1 cellular context compared by ENCODE assay signal in the genomic region with DNA sequence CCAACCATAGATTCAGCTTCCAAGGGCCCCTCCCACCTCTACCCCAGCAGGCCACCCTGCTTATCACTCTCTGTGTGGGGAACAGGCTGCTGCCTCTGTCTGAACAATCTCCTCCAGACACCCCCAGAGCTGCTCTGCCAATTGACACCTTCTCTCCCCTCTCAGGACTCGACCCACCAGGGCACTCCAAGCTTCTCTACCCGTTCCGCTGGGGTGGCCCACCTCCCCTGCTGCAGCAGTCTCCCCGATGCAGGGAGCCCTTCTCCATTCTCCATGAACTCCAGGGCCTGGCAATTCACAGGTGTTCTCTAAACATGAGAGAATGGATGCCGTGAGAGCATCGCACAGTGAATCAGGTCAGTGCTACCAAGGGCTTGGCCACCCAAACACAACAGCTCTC.
TF ChIP-seq lines count a peak whose summit lies in the region.

No MANE protein-coding gene starts in this region.

TF ChIP-seq in IMR-90, 13 proteins besides CTCF, POLR2A, EP300 and RAD21:
- TF ChIP-seq NFE2L2 (IDR thresholded peaks at IDR 0.05; ENCODE audit: low read depth, low read length) (no peak), RCOR1 (IDR thresholded peaks at IDR 0.05; ENCODE audit: insufficient replicate concordance, low read length) (no peak), CEBPB (IDR thresholded peaks at IDR 0.05; ENCODE audit: low read depth, low read length) (no peak), MXI1 (IDR thresholded peaks at IDR 0.05; ENCODE audit: borderline replicate concordance, low read depth, low read length) (no peak), FOS (IDR thresholded peaks at IDR 0.05; ENCODE audit: low read depth, low read length) (no peak), SMC3 (IDR thresholded peaks at IDR 0.05; ENCODE audit: low read depth, low read length) (no peak), BHLHE40 (IDR thresholded peaks at IDR 0.05; ENCODE audit: low read depth, low read length) (no peak), MAZ (IDR thresholded peaks at IDR 0.05; ENCODE audit: borderline replicate concordance, low read depth, low read length) (no peak), CHD1 (IDR thresholded peaks at IDR 0.05; ENCODE audit: low read depth, low read length) (no peak), RFX5 (IDR thresholded peaks at IDR 0.05; ENCODE audit: low read depth, low read length) (no peak), MAFK (IDR thresholded peaks at IDR 0.05; ENCODE audit: low read depth, low read length) (no peak)
- TF ChIP-seq, protein P1, sequence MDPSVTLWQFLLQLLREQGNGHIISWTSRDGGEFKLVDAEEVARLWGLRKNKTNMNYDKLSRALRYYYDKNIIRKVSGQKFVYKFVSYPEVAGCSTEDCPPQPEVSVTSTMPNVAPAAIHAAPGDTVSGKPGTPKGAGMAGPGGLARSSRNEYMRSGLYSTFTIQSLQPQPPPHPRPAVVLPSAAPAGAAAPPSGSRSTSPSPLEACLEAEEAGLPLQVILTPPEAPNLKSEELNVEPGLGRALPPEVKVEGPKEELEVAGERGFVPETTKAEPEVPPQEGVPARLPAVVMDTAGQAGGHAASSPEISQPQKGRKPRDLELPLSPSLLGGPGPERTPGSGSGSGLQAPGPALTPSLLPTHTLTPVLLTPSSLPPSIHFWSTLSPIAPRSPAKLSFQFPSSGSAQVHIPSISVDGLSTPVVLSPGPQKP (IDR thresholded peaks at IDR 0.05; ENCODE audit: borderline replicate concordance, low read depth, low read length) = no peak
- TF ChIP-seq, protein P2, sequence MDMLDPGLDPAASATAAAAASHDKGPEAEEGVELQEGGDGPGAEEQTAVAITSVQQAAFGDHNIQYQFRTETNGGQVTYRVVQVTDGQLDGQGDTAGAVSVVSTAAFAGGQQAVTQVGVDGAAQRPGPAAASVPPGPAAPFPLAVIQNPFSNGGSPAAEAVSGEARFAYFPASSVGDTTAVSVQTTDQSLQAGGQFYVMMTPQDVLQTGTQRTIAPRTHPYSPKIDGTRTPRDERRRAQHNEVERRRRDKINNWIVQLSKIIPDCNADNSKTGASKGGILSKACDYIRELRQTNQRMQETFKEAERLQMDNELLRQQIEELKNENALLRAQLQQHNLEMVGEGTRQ (IDR thresholded peaks at IDR 0.05; ENCODE audit: low read depth, low read length) = no peak
